Comparison of ENCODE assay signal across 1 cellular context in the genomic region with DNA sequence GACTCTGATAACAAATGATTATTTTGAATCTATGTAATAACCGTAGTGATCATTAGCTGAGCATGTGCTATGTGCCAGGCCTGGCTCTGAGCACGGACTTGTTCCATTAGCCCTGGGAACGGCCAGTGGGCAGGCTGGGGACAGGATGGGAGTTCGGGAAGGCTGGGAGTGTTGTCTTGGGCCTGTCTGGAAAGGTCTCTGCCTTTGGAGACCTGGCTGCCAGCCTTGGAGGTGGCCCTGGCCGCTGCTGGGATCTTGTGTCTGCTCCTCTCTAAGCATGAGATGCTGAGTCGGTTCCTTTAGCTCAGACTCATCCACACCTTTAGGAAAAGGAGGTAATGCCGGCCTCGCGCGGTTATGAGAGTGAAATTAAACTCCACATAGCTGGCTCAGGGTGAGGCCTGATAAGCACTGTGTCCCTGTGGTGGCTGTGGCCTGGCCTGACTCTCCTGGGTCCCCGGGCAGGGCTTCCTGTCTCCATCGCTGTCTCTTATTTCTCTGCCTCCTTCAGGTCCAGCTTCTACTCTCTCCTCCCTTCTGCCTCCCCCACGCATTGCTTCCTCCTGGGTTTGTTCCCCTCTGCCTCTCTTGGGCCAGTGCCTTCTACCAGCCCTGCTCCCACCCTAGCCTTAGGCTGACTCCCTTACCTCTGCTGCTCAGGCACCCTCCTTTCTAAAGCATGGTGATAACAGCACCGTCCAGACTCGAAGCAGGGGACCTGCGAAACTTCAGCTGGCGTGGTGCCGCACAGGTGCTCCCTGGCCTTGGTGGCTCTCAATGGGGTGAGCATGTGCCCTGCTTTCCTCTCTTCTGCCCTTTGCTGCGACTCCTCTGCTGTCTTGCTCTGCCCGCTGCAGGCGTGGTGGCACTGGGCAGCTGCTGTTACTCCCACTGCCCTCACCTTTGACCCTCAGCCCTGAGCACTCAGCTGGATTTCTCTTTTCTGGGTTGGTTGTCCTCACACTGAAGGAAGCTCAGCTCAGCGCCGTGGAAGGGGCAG.
TF ChIP-seq lines count a peak whose summit lies in the region.

No MANE protein-coding gene starts in this region.

TF ChIP-seq in WTC11, 78 proteins besides CTCF, POLR2A, EP300 and RAD21 (continued from another document):
- TF ChIP-seq NFYB (CRISPR knock-in tag; conservative IDR thresholded peaks at IDR 0.05; ENCODE audit: low read depth) (no peak), FOXP4 (CRISPR knock-in tag; IDR thresholded peaks at IDR 0.05) (no peak), SOX15 (CRISPR knock-in tag; IDR thresholded peaks at IDR 0.05) (no peak), ZNF396 (CRISPR knock-in tag; IDR thresholded peaks at IDR 0.05; ENCODE audit: borderline replicate concordance) (no peak), KAT7 (CRISPR knock-in tag; IDR thresholded peaks at IDR 0.05; ENCODE audit: borderline replicate concordance) (no peak), TEAD1 (CRISPR knock-in tag; IDR thresholded peaks at IDR 0.05) (no peak), CDX4 (CRISPR knock-in tag; IDR thresholded peaks at IDR 0.05; ENCODE audit: borderline replicate concordance) (no peak), SMAD3 (CRISPR knock-in tag; IDR thresholded peaks at IDR 0.05; ENCODE audit: borderline replicate concordance) (no peak), ZNF138 (CRISPR knock-in tag; conservative IDR thresholded peaks at IDR 0.05) (no peak), ZNF671 (CRISPR knock-in tag; IDR thresholded peaks at IDR 0.05) (no peak), ZNF317 (CRISPR knock-in tag; IDR thresholded peaks at IDR 0.05; ENCODE audit: borderline replicate concordance, low read depth) (no peak), ZBTB43 (CRISPR knock-in tag; IDR thresholded peaks at IDR 0.05) (no peak)
- TF ChIP-seq, protein P1, sequence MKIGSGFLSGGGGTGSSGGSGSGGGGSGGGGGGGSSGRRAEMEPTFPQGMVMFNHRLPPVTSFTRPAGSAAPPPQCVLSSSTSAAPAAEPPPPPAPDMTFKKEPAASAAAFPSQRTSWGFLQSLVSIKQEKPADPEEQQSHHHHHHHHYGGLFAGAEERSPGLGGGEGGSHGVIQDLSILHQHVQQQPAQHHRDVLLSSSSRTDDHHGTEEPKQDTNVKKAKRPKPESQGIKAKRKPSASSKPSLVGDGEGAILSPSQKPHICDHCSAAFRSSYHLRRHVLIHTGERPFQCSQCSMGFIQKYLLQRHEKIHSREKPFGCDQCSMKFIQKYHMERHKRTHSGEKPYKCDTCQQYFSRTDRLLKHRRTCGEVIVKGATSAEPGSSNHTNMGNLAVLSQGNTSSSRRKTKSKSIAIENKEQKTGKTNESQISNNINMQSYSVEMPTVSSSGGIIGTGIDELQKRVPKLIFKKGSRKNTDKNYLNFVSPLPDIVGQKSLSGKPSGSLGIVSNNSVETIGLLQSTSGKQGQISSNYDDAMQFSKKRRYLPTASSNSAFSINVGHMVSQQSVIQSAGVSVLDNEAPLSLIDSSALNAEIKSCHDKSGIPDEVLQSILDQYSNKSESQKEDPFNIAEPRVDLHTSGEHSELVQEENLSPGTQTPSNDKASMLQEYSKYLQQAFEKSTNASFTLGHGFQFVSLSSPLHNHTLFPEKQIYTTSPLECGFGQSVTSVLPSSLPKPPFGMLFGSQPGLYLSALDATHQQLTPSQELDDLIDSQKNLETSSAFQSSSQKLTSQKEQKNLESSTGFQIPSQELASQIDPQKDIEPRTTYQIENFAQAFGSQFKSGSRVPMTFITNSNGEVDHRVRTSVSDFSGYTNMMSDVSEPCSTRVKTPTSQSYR (CRISPR knock-in tag; IDR thresholded peaks at IDR 0.05): no peak
